In the genomic region with DNA sequence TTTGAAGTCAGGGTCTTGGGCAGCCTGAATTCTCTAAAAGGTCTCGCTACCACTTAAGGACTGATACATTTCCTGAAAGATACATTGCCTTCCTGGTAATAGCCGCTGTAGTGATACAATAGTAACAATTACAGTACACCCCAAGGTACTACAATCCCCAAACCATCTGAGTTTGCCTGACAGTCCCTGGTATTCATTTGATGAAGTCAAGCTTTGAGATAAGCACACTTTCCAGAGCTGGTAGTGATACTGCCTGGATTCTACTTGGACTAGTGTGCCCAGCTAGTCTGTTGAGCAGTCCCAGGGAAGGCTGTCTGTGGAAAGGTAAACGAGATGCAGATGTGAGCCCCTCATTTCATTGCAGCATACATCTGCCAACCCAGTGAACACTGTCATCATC, we compare ENCODE assay signal across 12 cellular contexts. TPM values are rescaled to one million over a fixed set of nuclear protein-coding genes. Genes with fewer than 3 reads are reported as not detected.
DNase-seq lines count a peak whose midpoint lies in the region; ATAC-seq and TF ChIP-seq lines count a peak whose summit lies in the region.
"Had no signal": no experiment of that assay in that cellular context is flagged by ENCODE, and none has a peak within 500 bp of the region (broad histone marks: within the 10 kb centered on the region; RNA-seq: fewer than 3 reads in every experiment).

No MANE protein-coding gene starts in this region.

- peaks cover 12% of the 10 kb centered on the region for H3K27me3 Mint-ChIP-seq in activated B cell treated with CpG ODN at 0.5 μM for 24 hours

- ATAC-seq in GM19452 (IDR thresholded peaks at IDR 0.05; ENCODE audit: unreplicated experiment): peak; percentile 13
- ATAC-seq in HG02981 (IDR thresholded peaks at IDR 0.05; ENCODE audit: unreplicated experiment): peak; percentile 5
- ATAC-seq in activated B cell treated with CpG ODN at 0.5 μM for 24 hours (ENCODE audit: low read depth): peak; percentile 9

- peaks cover 10% of the 10 kb centered on the region for H3K4me1 Mint-ChIP-seq in activated B cell treated with CpG ODN at 0.5 μM for 24 hours

- intact Hi-C loops in activated B cell treated with CpG ODN at 0.5 μM for 24 hours (cut with micrococcal nuclease): no loop called here

- no peaks in the 10 kb centered on the region for H3K27me3 ChIP-seq in skeletal muscle satellite cell (ENCODE audit: control insufficient read depth, insufficient read depth, low read length)

- no peak overlapping the region for H3K4me3 Mint-ChIP-seq in activated B cell treated with CpG ODN at 0.5 μM for 24 hours

- no peaks in the 10 kb centered on the region for H3K36me3 ChIP-seq in skeletal muscle satellite cell (ENCODE audit: insufficient read depth, low read length)
- H3K36me3 ChIP-seq: WERI-Rb-1 had no signal

- H3K4me1 ChIP-seq in skeletal muscle satellite cell (ENCODE audit: control insufficient read depth, insufficient read depth, low read length): peaks cover 95% of the 10 kb centered on the region

- POLR2A ChIA-PET in activated B cell treated with CpG ODN at 0.5 μM for 24 hours (lab: Charles Lee): no interaction called here

- no peaks in the 10 kb centered on the region for H3K9me3 ChIP-seq in skeletal muscle satellite cell (replicated peaks; ENCODE audit: low read length)

- no peaks in the 10 kb centered on the region for H3K9me3 Mint-ChIP-seq in activated B cell treated with CpG ODN at 0.5 μM for 24 hours

- H3K4me2 ChIP-seq in skeletal muscle satellite cell (ENCODE audit: low read length): peak overlapping the region; percentile 24

- no peaks in the 10 kb centered on the region for H3K36me3 Mint-ChIP-seq in activated B cell treated with CpG ODN at 0.5 μM for 24 hours (ENCODE audit: low read depth)

- no peak for DNase-seq in activated B cell treated with CpG ODN at 0.5 μM for 24 hours
- DNase-seq in NK-92 (lab: John Stamatoyannopoulos, UW; ENCODE audit: unreplicated experiment): no peak
- DNase-seq in mesenteric fat pad (ENCODE audit: low spot score): no peak
- no peak for DNase-seq in NCI-H1930 (lab: John Stamatoyannopoulos, UW)
- DNase-seq: midbrain, NCI-H524, WERI-Rb-1 had no signal

- peak overlapping the region; percentile 38 for H3K27ac Mint-ChIP-seq in activated B cell treated with CpG ODN at 0.5 μM for 24 hours

- no peak overlapping the region for H3K4me3 ChIP-seq in skeletal muscle satellite cell (ENCODE audit: low read length)

- TF ChIP-seq CTCF in activated B cell treated with CpG ODN at 0.5 μM for 24 hours (IDR thresholded peaks at IDR 0.05): no peak

- CTCF ChIA-PET in activated B cell treated with CpG ODN at 0.5 μM for 24 hours (lab: Charles Lee): no interaction called here

- H3K9ac ChIP-seq in skeletal muscle satellite cell (ENCODE audit: low read depth, low read length): peak overlapping the region; percentile 86

RNA-seq across cellular contexts. Expression of a gene that starts 24.4 kb away (rescaled TPM):
- total RNA-seq in activated B cell treated with CpG ODN at 0.5 μM for 24 hours (not detected in 2 replicates), mesenteric fat pad (not detected)
- 0.25 and 2.2 TPM in 2 replicates for total RNA-seq in skeletal muscle satellite cell (2012; rRNA removed)
- total RNA-seq: G401, temporal lobe had no signal
